In the genomic region with DNA sequence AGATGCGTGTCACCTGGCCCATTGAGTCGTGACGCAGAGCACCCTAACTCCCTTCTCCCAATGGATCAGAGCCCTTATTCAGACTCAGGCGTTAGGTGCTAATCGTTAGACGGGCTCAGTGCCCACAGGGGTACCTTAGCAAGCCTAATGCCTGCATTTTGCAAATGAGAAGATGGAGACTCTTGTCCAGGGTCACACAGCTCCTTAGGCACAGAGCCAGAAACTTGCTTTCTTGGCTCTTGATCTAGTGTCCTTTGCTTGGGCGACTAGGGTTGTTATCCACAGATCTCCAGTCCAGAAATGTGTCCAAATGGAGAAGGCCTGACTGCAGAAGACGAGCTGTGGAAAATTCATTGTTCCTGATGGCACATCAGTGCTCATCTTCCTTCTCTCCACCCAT, we compare ENCODE assay signal across 28 cellular contexts.
"Had no signal": no experiment of that assay in that cellular context is flagged by ENCODE, and none has a peak within 500 bp of the region (broad histone marks: within the 10 kb centered on the region; RNA-seq: fewer than 3 reads in every experiment).

No MANE protein-coding gene starts in this region.

- H3K9ac ChIP-seq: neural progenitor cell had no signal

- H3K4me3 Mint-ChIP-seq: naive thymus-derived CD4-positive, alpha-beta T cell; natural killer cell; nephron; neural progenitor cell; stimulated activated effector memory CD8-positive, alpha-beta T cell treated with anti-CD3 and anti-CD28 coated beads, Interleukin-12 subunit alpha, Interleukin-12 subunit beta, amount 100 ng/mL, for 72 hours; stimulated activated naive B cell treated with anti-CD40 and anti-IgM and Interleukin-4, amounts not matched to agents 10 μg/mL and 1 μg/mL and 100 μg/mL, for 72 hours; stimulated activated naive CD8-positive, alpha-beta T cell treated with anti-CD3 and anti-CD28 coated beads, Interleukin-15, Interleukin-2, amounts not matched to agents 100 ng/mL and 50 ng/mL, for 24 hours; type B pancreatic cell had no signal

- H3K4me1 ChIP-seq: neural progenitor cell, pancreas, psoas muscle, right lobe of liver, sigmoid colon, stomach, thyroid gland, tibial nerve, upper lobe of right lung, uterus had no signal

- H3K4me1 Mint-ChIP-seq: naive thymus-derived CD4-positive, alpha-beta T cell; natural killer cell; neural progenitor cell; stimulated activated effector memory CD8-positive, alpha-beta T cell treated with anti-CD3 and anti-CD28 coated beads, Interleukin-12 subunit alpha, Interleukin-12 subunit beta, amount 100 ng/mL, for 72 hours; stimulated activated naive B cell treated with anti-CD40 and anti-IgM and Interleukin-4, amounts not matched to agents 10 μg/mL and 1 μg/mL and 100 μg/mL, for 72 hours had no signal

- H3K27me3 ChIP-seq: neural progenitor cell, pancreas, right lobe of liver, sigmoid colon, stomach, thyroid gland, tibial nerve, upper lobe of right lung, uterus had no signal

- H3K27me3 Mint-ChIP-seq: progenitor cell of endocrine pancreas had no signal

- DNase-seq: naive thymus-derived CD4-positive, alpha-beta T cell; natural killer cell; occipital lobe; pancreas; posterior cingulate gyrus; psoas muscle; right cardiac atrium; right lobe of liver; sigmoid colon; small intestine; stimulated activated CD4-positive, alpha-beta T cell treated with anti-CD3 and anti-CD28 coated beads, Interleukin-15, amount 100 ng/mL, for 24 hours; stimulated activated CD4-positive, alpha-beta T cell treated with anti-CD3 and anti-CD28 coated beads, Interleukin-2, amount 100 ng/mL, for 24 hours; stimulated activated CD4-positive, alpha-beta T cell treated with anti-CD3 and anti-CD28 coated beads, Interleukin-2, amount 100 ng/mL, for 48 hours; stimulated activated CD4-positive, alpha-beta T cell treated with anti-CD3 and anti-CD28 coated beads, Interleukin-4, amount 100 ng/mL, for 24 hours; stimulated activated naive B cell treated with anti-CD40 and anti-IgM and Interleukin-4, amounts not matched to agents 10 μg/mL and 1 μg/mL and 100 μg/mL, for 72 hours; stimulated activated naive CD4-positive, alpha-beta T cell treated with Interleukin-2 at 50 U/mL for 16 hours; stomach; thyroid gland; upper lobe of right lung; uterus had no signal

- H3K9me3 Mint-ChIP-seq: natural killer cell; stimulated activated effector memory CD8-positive, alpha-beta T cell treated with anti-CD3 and anti-CD28 coated beads, Interleukin-12 subunit alpha, Interleukin-12 subunit beta, amount 100 ng/mL, for 72 hours had no signal

- H3K9me3 ChIP-seq: pancreas, right lobe of liver, sigmoid colon, thyroid gland, uterus had no signal

- H3K27ac Mint-ChIP-seq: naive thymus-derived CD4-positive, alpha-beta T cell; natural killer cell; nephron; neural progenitor cell; progenitor cell of endocrine pancreas; stimulated activated effector memory CD8-positive, alpha-beta T cell treated with anti-CD3 and anti-CD28 coated beads, Interleukin-12 subunit alpha, Interleukin-12 subunit beta, amount 100 ng/mL, for 72 hours; stimulated activated naive B cell treated with anti-CD40 and anti-IgM and Interleukin-4, amounts not matched to agents 10 μg/mL and 1 μg/mL and 100 μg/mL, for 72 hours; stimulated activated naive CD8-positive, alpha-beta T cell treated with anti-CD3 and anti-CD28 coated beads, Interleukin-15, Interleukin-2, amounts not matched to agents 100 ng/mL and 50 ng/mL, for 24 hours; type B pancreatic cell had no signal

- H3K36me3 Mint-ChIP-seq: natural killer cell; neural progenitor cell; stimulated activated effector memory CD8-positive, alpha-beta T cell treated with anti-CD3 and anti-CD28 coated beads, Interleukin-12 subunit alpha, Interleukin-12 subunit beta, amount 100 ng/mL, for 72 hours; type B pancreatic cell had no signal

- H3K27ac ChIP-seq: neural progenitor cell, pancreas, psoas muscle, right lobe of liver, sigmoid colon, stomach, thoracic aorta, thyroid gland, tibial nerve, upper lobe of right lung, uterus had no signal

- H3K4me3 ChIP-seq: neural progenitor cell, pancreas, psoas muscle, right lobe of liver, sigmoid colon, stomach, thoracic aorta, thyroid gland, tibial nerve, upper lobe of right lung, uterus had no signal

- FAIRE-seq: pancreas, small intestine had no signal

- H3K36me3 ChIP-seq: neural progenitor cell, pancreas, right lobe of liver, sigmoid colon, stomach, thoracic aorta, thyroid gland, tibial nerve, upper lobe of right lung, uterus had no signal
